Comparison of ENCODE assay signal across 8 cellular contexts in the genomic region with DNA sequence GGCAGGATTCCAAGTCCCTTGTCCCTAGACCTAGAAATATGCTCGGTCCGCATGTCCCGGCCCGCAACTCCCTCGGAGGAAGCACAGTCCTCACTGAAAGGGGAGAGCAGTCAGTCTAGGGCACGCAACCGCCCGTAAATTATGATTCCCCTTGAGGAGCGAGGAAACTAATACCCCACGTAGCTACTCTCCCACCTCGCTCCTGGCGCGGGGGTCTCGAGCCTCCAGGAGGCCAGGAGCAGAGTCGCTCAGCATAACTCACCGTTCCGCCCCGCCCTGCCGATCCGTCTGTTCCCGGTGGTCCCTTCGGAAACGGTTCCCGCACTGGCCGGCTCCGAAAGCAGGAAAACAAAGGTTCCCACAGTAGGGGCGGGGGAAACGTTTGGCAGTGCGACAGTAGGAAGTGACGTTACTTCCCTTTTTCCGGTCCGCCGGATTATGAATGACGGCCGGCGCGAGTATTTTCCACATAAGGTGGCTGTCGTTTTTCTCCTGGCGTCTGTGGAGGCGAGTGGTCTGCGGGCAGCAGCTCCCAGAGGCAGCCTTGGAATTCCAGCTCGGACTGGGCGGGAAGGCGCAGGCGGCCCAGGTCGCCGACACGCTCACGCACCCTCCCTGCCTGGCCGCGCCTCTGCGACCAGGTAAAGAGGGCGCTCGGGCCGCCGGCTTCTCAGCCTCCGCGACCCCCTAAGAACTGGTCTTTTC.
A peak's percentile ranks its signal among the peaks of the same experiment; 100 is the strongest.
DNase-seq lines count a peak whose midpoint lies in the region; ATAC-seq, FAIRE-seq and TF ChIP-seq lines count a peak whose summit lies in the region.

A gene with protein sequence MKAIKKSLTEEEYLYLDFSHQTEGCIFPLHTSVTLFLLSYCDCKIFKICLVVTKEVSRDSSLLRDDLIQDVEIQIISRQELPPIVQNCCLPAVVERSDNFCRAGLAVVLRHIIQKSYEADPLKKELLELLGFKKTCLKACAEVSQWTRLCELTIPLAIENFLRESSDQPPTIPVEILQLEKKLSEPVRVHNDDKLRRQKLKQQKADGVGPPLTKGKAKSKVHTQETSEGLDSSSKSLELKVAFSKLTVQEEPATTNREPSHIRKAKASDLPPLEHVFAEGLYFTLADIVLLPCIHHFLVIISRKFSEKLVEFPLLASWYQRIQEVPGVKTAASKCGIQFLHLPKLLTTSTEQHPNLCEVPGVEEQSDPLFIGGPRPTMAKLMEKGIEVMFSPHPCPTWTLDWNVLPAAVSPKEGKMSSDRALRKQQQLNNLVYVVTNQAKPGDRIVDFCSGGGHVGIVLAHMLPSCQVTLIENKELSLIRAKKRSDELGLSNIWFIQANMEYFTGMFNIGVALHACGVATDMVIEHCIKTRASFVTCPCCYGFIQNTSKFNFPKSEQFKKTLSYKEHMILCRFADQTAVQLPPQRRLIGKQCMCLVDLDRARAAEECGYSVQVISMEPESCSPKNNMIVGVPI (plus strand): TSS at position 409 of the 705 bp plus-strand sequence. CDS start 8,830 bp downstream, outside the sequence.
A gene with protein sequence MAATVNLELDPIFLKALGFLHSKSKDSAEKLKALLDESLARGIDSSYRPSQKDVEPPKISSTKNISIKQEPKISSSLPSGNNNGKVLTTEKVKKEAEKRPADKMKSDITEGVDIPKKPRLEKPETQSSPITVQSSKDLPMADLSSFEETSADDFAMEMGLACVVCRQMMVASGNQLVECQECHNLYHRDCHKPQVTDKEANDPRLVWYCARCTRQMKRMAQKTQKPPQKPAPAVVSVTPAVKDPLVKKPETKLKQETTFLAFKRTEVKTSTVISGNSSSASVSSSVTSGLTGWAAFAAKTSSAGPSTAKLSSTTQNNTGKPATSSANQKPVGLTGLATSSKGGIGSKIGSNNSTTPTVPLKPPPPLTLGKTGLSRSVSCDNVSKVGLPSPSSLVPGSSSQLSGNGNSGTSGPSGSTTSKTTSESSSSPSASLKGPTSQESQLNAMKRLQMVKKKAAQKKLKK (minus strand): TSS at position 314 of the 705 bp plus-strand sequence. CDS start 8,684 bp downstream, outside the sequence.

- DNase-seq in AG09309 (ENCODE audit: low read depth) (peak; percentile 67), NCI-H446 (lab: John Stamatoyannopoulos, UW) (peak; percentile 84 to 92), cerebellar cortex (ENCODE audit: low spot score) (peak; percentile 94)
- DNase-seq in stimulated activated CD4-positive, alpha-beta T cell treated with anti-CD3 and anti-CD28 coated beads, Interleukin-12 subunit alpha, Interleukin-12 subunit beta, amount 100 ng/mL, for 4 hours = peak; percentile 83

- ATAC-seq in GM19025 (IDR thresholded peaks at IDR 0.05; ENCODE audit: low read depth, unreplicated experiment) (peak; percentile 81), HG03342 (IDR thresholded peaks at IDR 0.05; ENCODE audit: unreplicated experiment) (peak; percentile 74)
- peak; percentile 92 to 94 for ATAC-seq in activated CD4-positive, CD25-positive, alpha-beta regulatory T cell treated with anti-CD3 and anti-CD28 coated beads, Interleukin-2, amount 50 U/mL, for 24 hours

- peak within 1 kb of the TSS; percentile 71 for H3K4me3 ChIP-seq in AG09309 (ENCODE audit: control insufficient read depth, low read depth, low read length)

- no peak for TF ChIP-seq CTCF in AG09309 (IDR thresholded peaks at IDR 0.05; ENCODE audit: control insufficient read depth, insufficient read depth, low read depth, low read length, missing control alignments)

- peak; percentile 72 for FAIRE-seq in islet of Langerhans (lab: Jason Lieb, UNC)

Comparison
In these comparisons a context has a peak if more than half of its experiments do, and no peak if none do; other contexts are left out.
1. Peak in every context shown above with its lines: DNase-seq, ATAC-seq and H3K4me3 ChIP-seq.